ENCODE assay signal across 8 cellular contexts in the genomic region with DNA sequence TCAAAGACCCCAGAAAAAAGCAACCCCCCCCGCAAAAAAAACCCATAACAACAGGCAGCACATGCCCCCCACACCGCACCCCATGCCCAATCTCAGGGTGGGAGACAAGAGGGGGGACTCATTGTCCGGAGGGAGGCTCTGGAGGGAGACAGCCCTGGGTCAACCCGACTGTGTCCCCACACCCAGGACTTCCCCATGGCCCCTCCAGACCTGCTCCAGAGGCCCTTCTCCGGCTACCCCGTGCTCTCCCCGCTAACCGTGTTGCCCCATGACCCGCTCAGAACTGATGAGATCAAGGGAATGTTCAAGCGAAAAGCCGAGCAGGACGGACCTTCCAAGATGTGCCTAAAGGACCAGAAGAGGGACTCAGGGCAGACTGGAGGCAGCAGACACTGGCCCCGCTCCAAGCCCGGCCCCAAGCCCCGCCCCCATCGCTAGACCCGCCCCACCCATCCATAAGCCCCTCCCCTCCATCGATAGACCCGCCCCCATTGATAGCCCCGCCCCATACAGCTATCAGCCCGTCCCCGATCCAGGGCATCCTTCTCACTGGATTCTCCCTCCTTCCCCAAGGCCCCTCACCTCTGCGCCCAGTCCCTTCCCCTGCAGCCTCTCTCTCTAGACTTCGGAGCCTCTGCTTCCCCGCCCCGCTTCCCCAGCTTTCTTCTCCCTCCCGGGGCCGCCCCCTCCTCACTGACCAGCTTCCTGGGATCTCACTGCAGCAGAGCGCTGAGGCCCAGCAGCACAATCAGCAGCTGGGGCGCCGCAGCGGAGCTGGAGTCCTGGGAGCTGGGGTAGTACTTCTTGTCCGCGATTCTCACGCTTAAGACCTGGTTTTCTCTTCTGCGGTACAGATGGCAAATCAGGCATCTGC. TPM values are rescaled to one million over a fixed set of nuclear protein-coding genes. Genes with fewer than 3 reads are reported as not detected.
DNase-seq lines count a peak whose midpoint lies in the region; ATAC-seq and TF ChIP-seq lines count a peak whose summit lies in the region.

No MANE protein-coding gene starts in this region.

- H3K9me3 Mint-ChIP-seq in MCF 10A (ENCODE audit: unreplicated experiment) = no peaks in the 10 kb centered on the region

- TF ChIP-seq CTCF in MCF 10A (IDR thresholded peaks at IDR 0.05; ENCODE audit: unreplicated experiment) = no peak
- no peak for TF ChIP-seq CTCF in mammary epithelial cell (conservative IDR thresholded peaks at IDR 0.05 in 1 of 2, IDR thresholded peaks at IDR 0.05 in 1 of 2; ENCODE audit: extremely low read depth in 1 of 2, insufficient read depth in 1 of 2, low read depth in 1 of 2, low read length in 2 of 2)
- TF ChIP-seq CTCF in foreskin keratinocyte (conservative IDR thresholded peaks at IDR 0.05) = no peak

- H3K27me3 Mint-ChIP-seq in MCF 10A (ENCODE audit: insufficient read depth, unreplicated experiment) = no peaks in the 10 kb centered on the region

- dilution Hi-C loops in mammary epithelial cell (cut with HindIII; ENCODE audit: low sequenced_read_pairs) = no loop called here

- H3K4me3 Mint-ChIP-seq in MCF 10A (ENCODE audit: unreplicated experiment) = no peak overlapping the region

- TSS peak; percentile 47 for BruUV-seq in MCF 10A (replicated peaks; lab: Mats Ljungman, UMichigan)
- BruUV-seq in mammary epithelial cell (replicated peaks; lab: Mats Ljungman, UMichigan) = no TSS peak

- CTCF ChIA-PET in MCF 10A (lab: Yijun Ruan, JAX) = interaction anchor here (0.6 kb wide), 1 partner anchor 721 kb away, joined by 3 read pairs; no protein-coding TSS in a partner anchor
- CTCF ChIA-PET in mammary epithelial cell (lab: Charles Lee; ENCODE audit: low non-redundant PET) = no interaction called here

- no peak overlapping the region for H3K4me2 ChIP-seq in mammary epithelial cell (ENCODE audit: insufficient read depth, low read depth, low read length)

- no peaks in the 10 kb centered on the region for H3K79me2 ChIP-seq in mammary epithelial cell (ENCODE audit: insufficient read depth, low read length)

- peaks cover 9% of the 10 kb centered on the region for H3K4me1 ChIP-seq in mammary epithelial cell (ENCODE audit: insufficient read depth, low read length)
- H3K4me1 ChIP-seq in foreskin keratinocyte = no peaks in the 10 kb centered on the region

- no peak overlapping the region for H3K9ac ChIP-seq in mammary epithelial cell (ENCODE audit: insufficient read depth, low read length)

- no peak overlapping the region for H2AFZ ChIP-seq in mammary epithelial cell (ENCODE audit: low read depth, low read length)

- peaks cover 16% of the 10 kb centered on the region for H3K4me1 Mint-ChIP-seq in MCF 10A (ENCODE audit: insufficient read depth, unreplicated experiment)

- no peaks in the 10 kb centered on the region for H3K36me3 Mint-ChIP-seq in MCF 10A (ENCODE audit: insufficient read depth, unreplicated experiment)

- H3K36me3 ChIP-seq in mammary epithelial cell (ENCODE audit: insufficient read depth, low read length) = no peaks in the 10 kb centered on the region

- ATAC-seq in foreskin keratinocyte = peak; percentile 37
- ATAC-seq in GM19467 (IDR thresholded peaks at IDR 0.05; ENCODE audit: unreplicated experiment) = no peak
- no peak for ATAC-seq in GM18505 (IDR thresholded peaks at IDR 0.05; ENCODE audit: unreplicated experiment)

- H3K9me3 ChIP-seq in mammary epithelial cell (replicated peaks; ENCODE audit: insufficient read depth, low read length) = no peaks in the 10 kb centered on the region

- no peak overlapping the region for H3K4me3 ChIP-seq in mammary epithelial cell (replicated peaks in 1 of 3; ENCODE audit: insufficient read depth in 1 of 3, low read depth in 2 of 3, low read length in 3 of 3)

- in situ Hi-C loops in mammary epithelial cell (cut with MboI; ENCODE audit: low sequenced_read_pairs in 2 of 2) = no loop called here

- no peak overlapping the region for H3K27ac ChIP-seq in mammary epithelial cell (ENCODE audit: insufficient read depth, low read depth, low read length)
- H3K27ac ChIP-seq in foreskin keratinocyte = no peak overlapping the region

- DNase-seq in MCF 10A (ENCODE audit: unreplicated experiment) = peak; percentile 37
- no peak for DNase-seq in mammary epithelial cell
- peak; percentile 38 to 41 for DNase-seq in activated CD4-positive, alpha-beta T cell treated with anti-CD3 and anti-CD28 coated beads, Interleukin-2, amount 50 U/mL, for 4 hours
- DNase-seq in foreskin keratinocyte = no peak
- DNase-seq in stimulated activated CD4-positive, alpha-beta T cell treated with anti-CD3 and anti-CD28 coated beads, Interleukin-4, amount 100 ng/mL, for 24 hours = peak; percentile 54
- DNase-seq in kidney glomerular epithelial cell (lab: John Stamatoyannopoulos, UW) = no peak

- 100% methylated on average over 5 of the region's 36 CpGs for WGBS in mammary epithelial cell (ENCODE audit: low coverage, missing lambda C conversion rate)

- no peak overlapping the region for H3K27ac Mint-ChIP-seq in MCF 10A (ENCODE audit: low read depth, unreplicated experiment)

- no peaks in the 10 kb centered on the region for H3K27me3 ChIP-seq in mammary epithelial cell (ENCODE audit: insufficient read depth, low read length)
- H3K27me3 ChIP-seq in foreskin keratinocyte = no peaks in the 10 kb centered on the region

- intact Hi-C loops in MCF 10A (cut with micrococcal nuclease) (no loop called here), mammary epithelial cell (cut with micrococcal nuclease) (no loop called here)

- POLR2A ChIA-PET in MCF 10A (lab: Yijun Ruan, JAX) = no interaction called here

- H4K20me1 ChIP-seq in mammary epithelial cell (ENCODE audit: insufficient read depth, low read length) = no peaks in the 10 kb centered on the region

- no peak for TF ChIP-seq POLR2A in GM18505 (IDR thresholded peaks at IDR 0.05; ENCODE audit: borderline replicate concordance, extremely low read depth, insufficient read depth, insufficient read length)

RNA-seq across cellular contexts. Expression of a gene that starts 2.2 kb away (rescaled TPM):
- total RNA-seq in MCF 10A (2022) (19.6 and 24.8 TPM in 2 replicates), mammary epithelial cell (1 to 10 TPM in 1 of 2 donors, under 1 TPM in 1; 0.61 to 3.7 TPM), foreskin keratinocyte (5.4 and 7.1 TPM in 2 replicates)
- polyA plus RNA-seq in mammary epithelial cell (2.6 TPM), foreskin keratinocyte (10.9 and 17.5 TPM in 2 replicates)
- not detected for polyA minus RNA-seq in mammary epithelial cell

RNA-seq across cellular contexts. Expression of a gene that starts 9.2 kb away (rescaled TPM):
- 0.37 TPM in 1 of 2 replicates, not detected in the other for total RNA-seq in MCF 10A (2022)
- total RNA-seq in mammary epithelial cell = not detected
- not detected for polyA plus RNA-seq in mammary epithelial cell
- polyA minus RNA-seq in mammary epithelial cell = not detected
- total RNA-seq in foreskin keratinocyte = not detected in 2 replicates
- polyA plus RNA-seq in foreskin keratinocyte = not detected in 2 replicates

RNA-seq across cellular contexts. Expression of a gene that starts 16.6 kb away (rescaled TPM):
- 47.7 and 51.1 TPM in 2 replicates for total RNA-seq in MCF 10A (2022)
- 10 to 100 TPM; 32.2 to 50.1 TPM for total RNA-seq in mammary epithelial cell
- 57.2 TPM for polyA plus RNA-seq in mammary epithelial cell
- polyA minus RNA-seq in mammary epithelial cell = 35.2 TPM
- 49.1 and 62.6 TPM in 2 replicates for total RNA-seq in foreskin keratinocyte
- 78.8 and 91.2 TPM in 2 replicates for polyA plus RNA-seq in foreskin keratinocyte

RNA-seq across cellular contexts. Expression of a gene that starts 26.1 kb away (rescaled TPM):
- total RNA-seq in MCF 10A (2022) (not detected in 2 replicates), mammary epithelial cell (not detected), foreskin keratinocyte (not detected in 2 replicates)
- polyA plus RNA-seq in mammary epithelial cell (not detected), foreskin keratinocyte (not detected in 2 replicates)
- polyA minus RNA-seq in mammary epithelial cell = not detected

RNA-seq across cellular contexts. Expression of a gene that starts 45.2 kb away (rescaled TPM):
- total RNA-seq in MCF 10A (2022) (not detected in 2 replicates), mammary epithelial cell (1 to 10 TPM in 1 of 2 donors, under 1 TPM in 1; 0.17 to 1.4 TPM), foreskin keratinocyte (0.11 and 0.17 TPM in 2 replicates)
- polyA plus RNA-seq in mammary epithelial cell (0.35 TPM), foreskin keratinocyte (0.24 and 0.36 TPM in 2 replicates)
- 2.2 TPM for polyA minus RNA-seq in mammary epithelial cell

Comparison
In these comparisons a context has a peak if more than half of its experiments do, and no peak if none do; other contexts are left out.
1. DNase-seq: peak in MCF 10A (single experiment), activated CD4-positive, alpha-beta T cell treated with anti-CD3 and anti-CD28 coated beads, Interleukin-2, amount 50 U/mL, for 4 hours (2 of 2) and stimulated activated CD4-positive, alpha-beta T cell treated with anti-CD3 and anti-CD28 coated beads, Interleukin-4, amount 100 ng/mL, for 24 hours (single experiment); none in mammary epithelial cell (single experiment), foreskin keratinocyte (0 of 2) and kidney glomerular epithelial cell (single experiment).